1 cellular context compared by ENCODE assay signal in genomic region chr6:1178590-1178989, GRCh38.
TF ChIP-seq lines count a peak whose summit lies in the region.

No MANE protein-coding gene starts in this region.

TF ChIP-seq in HepG2, 621 proteins besides CTCF, POLR2A, EP300 and RAD21 (continued from another document):
- TF ChIP-seq ZBTB33 (CRISPR knock-in tag; IDR thresholded peaks at IDR 0.05) (peak; percentile 98), NCOA1 (CRISPR knock-in tag; IDR thresholded peaks at IDR 0.05) (0 out of 2 replicates have a peak, but pooled peaks have one; percentile 67), MTA3 (CRISPR knock-in tag; IDR thresholded peaks at IDR 0.05) (no peak), SOX6 (IDR thresholded peaks at IDR 0.05) (no peak), SOX6 (CRISPR knock-in tag; IDR thresholded peaks at IDR 0.05) (peak; percentile 49; the same call in 1 of the 2 replicates), GFI1 (CRISPR knock-in tag; IDR thresholded peaks at IDR 0.05; ENCODE audit: borderline replicate concordance) (no peak), RCOR2 (CRISPR knock-in tag; IDR thresholded peaks at IDR 0.05) (0 out of 2 replicates have a peak, but pooled peaks have one; percentile 16), ZNF354B (CRISPR knock-in tag; IDR thresholded peaks at IDR 0.05) (no peak), ZNF607 (CRISPR knock-in tag; IDR thresholded peaks at IDR 0.05; ENCODE audit: borderline replicate concordance) (no peak), CEBPB (IDR thresholded peaks at IDR 0.05; ENCODE audit: borderline replicate concordance, low read depth, low read length) (peak; percentile 98), ZNF230 (CRISPR knock-in tag; IDR thresholded peaks at IDR 0.05) (0 out of 2 replicates have a peak, but pooled peaks have one; percentile 17), ZMYM4 (CRISPR knock-in tag; IDR thresholded peaks at IDR 0.05) (peak; percentile 76), ZKSCAN5 (CRISPR knock-in tag; IDR thresholded peaks at IDR 0.05) (no peak), ZZZ3 (CRISPR knock-in tag; IDR thresholded peaks at IDR 0.05; ENCODE audit: borderline replicate concordance) (no peak), AHR (CRISPR knock-in tag; IDR thresholded peaks at IDR 0.05) (no peak), ZSCAN31 (CRISPR knock-in tag; IDR thresholded peaks at IDR 0.05; ENCODE audit: low read depth) (peak; percentile 62; the same call in 1 of the 2 replicates), ZBTB39 (CRISPR knock-in tag; IDR thresholded peaks at IDR 0.05) (0 out of 2 replicates have a peak, but pooled peaks have one; percentile 58), ZFP37 (CRISPR knock-in tag; IDR thresholded peaks at IDR 0.05; ENCODE audit: borderline replicate concordance) (no peak), REPIN1 (CRISPR knock-in tag; IDR thresholded peaks at IDR 0.05; ENCODE audit: borderline replicate concordance, low read depth) (peak; percentile 35; the same call in 1 of the 2 replicates), HOXA3 (CRISPR knock-in tag; IDR thresholded peaks at IDR 0.05) (peak; percentile 60), TARDBP (CRISPR knock-in tag; IDR thresholded peaks at IDR 0.05) (0 out of 2 replicates have a peak, but pooled peaks have one; percentile 29), TFE3 (CRISPR knock-in tag; IDR thresholded peaks at IDR 0.05) (0 out of 2 replicates have a peak, but pooled peaks have one; percentile 41), MIER2 (CRISPR knock-in tag; IDR thresholded peaks at IDR 0.05) (peak; percentile 75; the same call in 1 of the 2 replicates), SAP130 (CRISPR knock-in tag; IDR thresholded peaks at IDR 0.05; ENCODE audit: low read depth) (peak; percentile 50; the same call in 1 of the 2 replicates), ZNF577 (CRISPR knock-in tag; IDR thresholded peaks at IDR 0.05; ENCODE audit: borderline replicate concordance, low read depth) (no peak)
- TF ChIP-seq, protein P1, sequence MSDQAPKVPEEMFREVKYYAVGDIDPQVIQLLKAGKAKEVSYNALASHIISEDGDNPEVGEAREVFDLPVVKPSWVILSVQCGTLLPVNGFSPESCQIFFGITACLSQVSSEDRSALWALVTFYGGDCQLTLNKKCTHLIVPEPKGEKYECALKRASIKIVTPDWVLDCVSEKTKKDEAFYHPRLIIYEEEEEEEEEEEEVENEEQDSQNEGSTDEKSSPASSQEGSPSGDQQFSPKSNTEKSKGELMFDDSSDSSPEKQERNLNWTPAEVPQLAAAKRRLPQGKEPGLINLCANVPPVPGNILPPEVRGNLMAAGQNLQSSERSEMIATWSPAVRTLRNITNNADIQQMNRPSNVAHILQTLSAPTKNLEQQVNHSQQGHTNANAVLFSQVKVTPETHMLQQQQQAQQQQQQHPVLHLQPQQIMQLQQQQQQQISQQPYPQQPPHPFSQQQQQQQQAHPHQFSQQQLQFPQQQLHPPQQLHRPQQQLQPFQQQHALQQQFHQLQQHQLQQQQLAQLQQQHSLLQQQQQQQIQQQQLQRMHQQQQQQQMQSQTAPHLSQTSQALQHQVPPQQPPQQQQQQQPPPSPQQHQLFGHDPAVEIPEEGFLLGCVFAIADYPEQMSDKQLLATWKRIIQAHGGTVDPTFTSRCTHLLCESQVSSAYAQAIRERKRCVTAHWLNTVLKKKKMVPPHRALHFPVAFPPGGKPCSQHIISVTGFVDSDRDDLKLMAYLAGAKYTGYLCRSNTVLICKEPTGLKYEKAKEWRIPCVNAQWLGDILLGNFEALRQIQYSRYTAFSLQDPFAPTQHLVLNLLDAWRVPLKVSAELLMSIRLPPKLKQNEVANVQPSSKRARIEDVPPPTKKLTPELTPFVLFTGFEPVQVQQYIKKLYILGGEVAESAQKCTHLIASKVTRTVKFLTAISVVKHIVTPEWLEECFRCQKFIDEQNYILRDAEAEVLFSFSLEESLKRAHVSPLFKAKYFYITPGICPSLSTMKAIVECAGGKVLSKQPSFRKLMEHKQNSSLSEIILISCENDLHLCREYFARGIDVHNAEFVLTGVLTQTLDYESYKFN (CRISPR knock-in tag; conservative IDR thresholded peaks at IDR 0.05) = peak; percentile 33; the same call in 1 of the 2 replicates
- TF ChIP-seq, protein P2, sequence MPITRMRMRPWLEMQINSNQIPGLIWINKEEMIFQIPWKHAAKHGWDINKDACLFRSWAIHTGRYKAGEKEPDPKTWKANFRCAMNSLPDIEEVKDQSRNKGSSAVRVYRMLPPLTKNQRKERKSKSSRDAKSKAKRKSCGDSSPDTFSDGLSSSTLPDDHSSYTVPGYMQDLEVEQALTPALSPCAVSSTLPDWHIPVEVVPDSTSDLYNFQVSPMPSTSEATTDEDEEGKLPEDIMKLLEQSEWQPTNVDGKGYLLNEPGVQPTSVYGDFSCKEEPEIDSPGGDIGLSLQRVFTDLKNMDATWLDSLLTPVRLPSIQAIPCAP (CRISPR knock-in tag; IDR thresholded peaks at IDR 0.05; ENCODE audit: low read depth) = no peak
- TF ChIP-seq, protein P3, sequence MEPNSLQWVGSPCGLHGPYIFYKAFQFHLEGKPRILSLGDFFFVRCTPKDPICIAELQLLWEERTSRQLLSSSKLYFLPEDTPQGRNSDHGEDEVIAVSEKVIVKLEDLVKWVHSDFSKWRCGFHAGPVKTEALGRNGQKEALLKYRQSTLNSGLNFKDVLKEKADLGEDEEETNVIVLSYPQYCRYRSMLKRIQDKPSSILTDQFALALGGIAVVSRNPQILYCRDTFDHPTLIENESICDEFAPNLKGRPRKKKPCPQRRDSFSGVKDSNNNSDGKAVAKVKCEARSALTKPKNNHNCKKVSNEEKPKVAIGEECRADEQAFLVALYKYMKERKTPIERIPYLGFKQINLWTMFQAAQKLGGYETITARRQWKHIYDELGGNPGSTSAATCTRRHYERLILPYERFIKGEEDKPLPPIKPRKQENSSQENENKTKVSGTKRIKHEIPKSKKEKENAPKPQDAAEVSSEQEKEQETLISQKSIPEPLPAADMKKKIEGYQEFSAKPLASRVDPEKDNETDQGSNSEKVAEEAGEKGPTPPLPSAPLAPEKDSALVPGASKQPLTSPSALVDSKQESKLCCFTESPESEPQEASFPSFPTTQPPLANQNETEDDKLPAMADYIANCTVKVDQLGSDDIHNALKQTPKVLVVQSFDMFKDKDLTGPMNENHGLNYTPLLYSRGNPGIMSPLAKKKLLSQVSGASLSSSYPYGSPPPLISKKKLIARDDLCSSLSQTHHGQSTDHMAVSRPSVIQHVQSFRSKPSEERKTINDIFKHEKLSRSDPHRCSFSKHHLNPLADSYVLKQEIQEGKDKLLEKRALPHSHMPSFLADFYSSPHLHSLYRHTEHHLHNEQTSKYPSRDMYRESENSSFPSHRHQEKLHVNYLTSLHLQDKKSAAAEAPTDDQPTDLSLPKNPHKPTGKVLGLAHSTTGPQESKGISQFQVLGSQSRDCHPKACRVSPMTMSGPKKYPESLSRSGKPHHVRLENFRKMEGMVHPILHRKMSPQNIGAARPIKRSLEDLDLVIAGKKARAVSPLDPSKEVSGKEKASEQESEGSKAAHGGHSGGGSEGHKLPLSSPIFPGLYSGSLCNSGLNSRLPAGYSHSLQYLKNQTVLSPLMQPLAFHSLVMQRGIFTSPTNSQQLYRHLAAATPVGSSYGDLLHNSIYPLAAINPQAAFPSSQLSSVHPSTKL (CRISPR knock-in tag; IDR thresholded peaks at IDR 0.05) = peak; percentile 61
- TF ChIP-seq, protein P4, sequence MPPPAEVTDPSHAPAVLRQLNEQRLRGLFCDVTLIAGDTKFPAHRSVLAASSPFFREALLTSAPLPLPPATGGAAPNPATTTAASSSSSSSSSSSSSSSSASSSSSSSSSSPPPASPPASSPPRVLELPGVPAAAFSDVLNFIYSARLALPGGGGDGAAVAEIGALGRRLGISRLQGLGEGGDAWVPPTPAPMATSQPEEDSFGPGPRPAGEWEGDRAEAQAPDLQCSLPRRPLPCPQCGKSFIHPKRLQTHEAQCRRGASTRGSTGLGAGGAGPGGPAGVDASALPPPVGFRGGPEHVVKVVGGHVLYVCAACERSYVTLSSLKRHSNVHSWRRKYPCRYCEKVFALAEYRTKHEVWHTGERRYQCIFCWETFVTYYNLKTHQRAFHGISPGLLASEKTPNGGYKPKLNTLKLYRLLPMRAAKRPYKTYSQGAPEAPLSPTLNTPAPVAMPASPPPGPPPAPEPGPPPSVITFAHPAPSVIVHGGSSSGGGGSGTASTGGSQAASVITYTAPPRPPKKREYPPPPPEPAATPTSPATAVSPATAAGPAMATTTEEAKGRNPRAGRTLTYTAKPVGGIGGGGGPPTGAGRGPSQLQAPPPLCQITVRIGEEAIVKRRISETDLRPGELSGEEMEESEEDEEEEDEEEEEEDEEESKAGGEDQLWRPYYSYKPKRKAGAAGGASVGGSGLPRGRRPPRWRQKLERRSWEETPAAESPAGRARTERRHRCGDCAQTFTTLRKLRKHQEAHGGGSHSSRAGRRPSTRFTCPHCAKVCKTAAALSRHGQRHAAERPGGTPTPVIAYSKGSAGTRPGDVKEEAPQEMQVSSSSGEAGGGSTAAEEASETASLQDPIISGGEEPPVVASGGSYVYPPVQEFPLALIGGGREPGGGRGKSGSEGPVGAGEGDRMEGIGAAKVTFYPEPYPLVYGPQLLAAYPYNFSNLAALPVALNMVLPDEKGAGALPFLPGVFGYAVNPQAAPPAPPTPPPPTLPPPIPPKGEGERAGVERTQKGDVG (CRISPR knock-in tag; IDR thresholded peaks at IDR 0.05; ENCODE audit: borderline replicate concordance) = peak; percentile 84
- TF ChIP-seq, protein P5, sequence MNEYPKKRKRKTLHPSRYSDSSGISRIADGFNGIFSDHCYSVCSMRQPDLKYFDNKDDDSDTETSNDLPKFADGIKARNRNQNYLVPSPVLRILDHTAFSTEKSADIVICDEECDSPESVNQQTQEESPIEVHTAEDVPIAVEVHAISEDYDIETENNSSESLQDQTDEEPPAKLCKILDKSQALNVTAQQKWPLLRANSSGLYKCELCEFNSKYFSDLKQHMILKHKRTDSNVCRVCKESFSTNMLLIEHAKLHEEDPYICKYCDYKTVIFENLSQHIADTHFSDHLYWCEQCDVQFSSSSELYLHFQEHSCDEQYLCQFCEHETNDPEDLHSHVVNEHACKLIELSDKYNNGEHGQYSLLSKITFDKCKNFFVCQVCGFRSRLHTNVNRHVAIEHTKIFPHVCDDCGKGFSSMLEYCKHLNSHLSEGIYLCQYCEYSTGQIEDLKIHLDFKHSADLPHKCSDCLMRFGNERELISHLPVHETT (CRISPR knock-in tag; conservative IDR thresholded peaks at IDR 0.05) = no peak
